In the genomic region with DNA sequence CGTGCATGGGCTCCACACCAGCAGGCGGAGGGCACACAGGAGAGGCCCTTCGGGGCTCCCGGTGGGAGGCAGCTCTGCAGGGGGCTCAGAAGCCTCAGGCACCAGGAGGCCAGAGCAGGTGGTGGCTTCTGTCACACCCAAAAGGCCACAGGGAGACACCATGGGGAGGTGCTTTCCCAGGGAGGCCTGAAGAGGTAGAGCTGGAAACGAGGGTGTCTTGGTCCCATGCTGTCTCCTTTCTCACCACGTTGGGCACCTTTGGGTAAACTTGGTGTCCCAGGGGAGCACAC, we compare ENCODE assay signal across 13 cellular contexts.
DNase-seq lines count a peak whose midpoint lies in the region; ATAC-seq and TF ChIP-seq lines count a peak whose summit lies in the region.
"Had no signal": no experiment of that assay in that cellular context is flagged by ENCODE, and none has a peak within 500 bp of the region (broad histone marks: within the 10 kb centered on the region; RNA-seq: fewer than 3 reads in every experiment).

No MANE protein-coding gene starts in this region.

- H3K9me3 Mint-ChIP-seq in neural crest cell, result no peaks in the 10 kb centered on the region
- H3K9me3 Mint-ChIP-seq in activated naive CD8-positive, alpha-beta T cell treated with anti-CD3 and anti-CD28 coated beads, Interleukin-2, amount 50 U/mL, for 24 hours, result no peaks in the 10 kb centered on the region
- H3K9me3 Mint-ChIP-seq: T-cell had no signal

- POLR2A ChIA-PET in HEK293 (lab: Yijun Ruan, JAX), result no interaction called here

- no peaks in the 10 kb centered on the region for H3K9me3 ChIP-seq in BLaER1 treated with 17β-estradiol and CSF1 and Interleukin-3, amounts not matched to agents 10 nM and 100 nM (replicated peaks in 1 of 11)
- no peaks in the 10 kb centered on the region for H3K9me3 ChIP-seq in HEK293 (ENCODE audit: control insufficient read depth, insufficient read depth, low read depth, low read length)

- H3K4me1 Mint-ChIP-seq in neural crest cell, result peaks cover 5% of the 10 kb centered on the region
- no peaks in the 10 kb centered on the region for H3K4me1 Mint-ChIP-seq in activated naive CD8-positive, alpha-beta T cell treated with anti-CD3 and anti-CD28 coated beads, Interleukin-2, amount 50 U/mL, for 24 hours
- H3K4me1 Mint-ChIP-seq: T-cell had no signal

- H3K27ac Mint-ChIP-seq in neural crest cell (ENCODE audit: unreplicated experiment), result peak overlapping the region; percentile 68
- H3K27ac Mint-ChIP-seq in activated naive CD8-positive, alpha-beta T cell treated with anti-CD3 and anti-CD28 coated beads, Interleukin-2, amount 50 U/mL, for 24 hours, result no peak overlapping the region
- H3K27ac Mint-ChIP-seq: T-cell had no signal

- peaks cover 11% of the 10 kb centered on the region for H3K27me3 Mint-ChIP-seq in neural crest cell (ENCODE audit: low read depth)
- H3K27me3 Mint-ChIP-seq in activated naive CD8-positive, alpha-beta T cell treated with anti-CD3 and anti-CD28 coated beads, Interleukin-2, amount 50 U/mL, for 24 hours, result peaks cover 11% of the 10 kb centered on the region

- peak; percentile 26 for DNase-seq in NCI-H345 treated with DMSO at 0.1 percent for 48 hours (lab: John Stamatoyannopoulos, UW; ENCODE audit: unreplicated experiment)
- DNase-seq in neural crest cell (ENCODE audit: low read depth, low spot score), result no peak
- no peak for DNase-seq in germinal center (ENCODE audit: low spot score)
- no peak for DNase-seq in stimulated activated CD4-positive, alpha-beta T cell treated with anti-CD3 and anti-CD28 coated beads, Interleukin-4, amount 100 ng/mL, for 4 hours
- no peak for DNase-seq in activated naive CD8-positive, alpha-beta T cell treated with anti-CD3 and anti-CD28 coated beads, Interleukin-2, amount 50 U/mL, for 24 hours
- DNase-seq: IMR-90, NCI-H1417 treated with DMSO at 0.1 percent for 48 hours, SHP77 treated with DMSO at 0.1 percent for 48 hours, T-cell had no signal

- ATAC-seq in GM18873 (IDR thresholded peaks at IDR 0.05; ENCODE audit: low FRiP score, unreplicated experiment), result no peak
- no peak for ATAC-seq in activated naive CD8-positive, alpha-beta T cell treated with anti-CD3 and anti-CD28 coated beads, Interleukin-2, amount 50 U/mL, for 24 hours
- ATAC-seq: SK-N-SH treated with all-trans-retinoic acid at 6 μM for 48 hours, T-cell had no signal

- H3K4me3 ChIP-seq in BLaER1 treated with 17β-estradiol and CSF1 and Interleukin-3, amounts not matched to agents 10 nM and 100 nM, result no peak overlapping the region
- no peak overlapping the region for H3K4me3 ChIP-seq in HEK293 (ENCODE audit: low read depth, low read length)

- CTCF ChIA-PET in HEK293 (lab: Yijun Ruan, JAX), result interaction anchor here (1.1 kb wide), 1 partner anchor 242 kb away, joined by 4 read pairs; no protein-coding TSS in a partner anchor

- no peaks in the 10 kb centered on the region for H3K36me3 Mint-ChIP-seq in neural crest cell (ENCODE audit: low read depth)
- H3K36me3 Mint-ChIP-seq in activated naive CD8-positive, alpha-beta T cell treated with anti-CD3 and anti-CD28 coated beads, Interleukin-2, amount 50 U/mL, for 24 hours (ENCODE audit: low read depth), result no peaks in the 10 kb centered on the region
- H3K36me3 Mint-ChIP-seq: T-cell had no signal

- no peak overlapping the region for H3K4me3 Mint-ChIP-seq in neural crest cell
- no peak overlapping the region for H3K4me3 Mint-ChIP-seq in activated naive CD8-positive, alpha-beta T cell treated with anti-CD3 and anti-CD28 coated beads, Interleukin-2, amount 50 U/mL, for 24 hours
- H3K4me3 Mint-ChIP-seq: T-cell had no signal

- no peak overlapping the region for H3K9ac ChIP-seq in BLaER1 treated with 17β-estradiol and CSF1 and Interleukin-3, amounts not matched to agents 10 nM and 100 nM

- no peaks in the 10 kb centered on the region for H3K27me3 ChIP-seq in BLaER1 treated with 17β-estradiol and CSF1 and Interleukin-3, amounts not matched to agents 10 nM and 100 nM

- H3K36me3 ChIP-seq in BLaER1 treated with 17β-estradiol and CSF1 and Interleukin-3, amounts not matched to agents 10 nM and 100 nM, result no peaks in the 10 kb centered on the region
- H3K36me3 ChIP-seq in HEK293 (ENCODE audit: control insufficient read depth in 2 of 2, insufficient read depth in 1 of 2, low read length in 2 of 2), result no peaks in the 10 kb centered on the region

- peak overlapping the region in 6 of 11 experiments; percentile 22 to 43 (median 30); a peak in 6 of 22 replicates for H3K4me2 ChIP-seq in BLaER1 treated with 17β-estradiol and CSF1 and Interleukin-3, amounts not matched to agents 10 nM and 100 nM

- peaks cover 0 to 3% (median 0%) of the 10 kb centered on the region in 11 experiments; a peak in 1 of 22 replicates for H4K20me1 ChIP-seq in BLaER1 treated with 17β-estradiol and CSF1 and Interleukin-3, amounts not matched to agents 10 nM and 100 nM

- H3K4me1 ChIP-seq in BLaER1 treated with 17β-estradiol and CSF1 and Interleukin-3, amounts not matched to agents 10 nM and 100 nM, result peaks cover 0 to 10% (median 4%) of the 10 kb centered on the region in 10 experiments; a peak in 9 of 20 replicates
- H3K4me1 ChIP-seq in HEK293 (ENCODE audit: control insufficient read depth, insufficient read depth, low read length), result no peaks in the 10 kb centered on the region

- TF ChIP-seq CTCF in HEK293 (tag by site-specific recombination; IDR thresholded peaks at IDR 0.05) (no peak), neural crest cell (conservative IDR thresholded peaks at IDR 0.05) (no peak)

- H3K27ac ChIP-seq in BLaER1 treated with 17β-estradiol and CSF1 and Interleukin-3, amounts not matched to agents 10 nM and 100 nM, result no peak overlapping the region
- no peak overlapping the region for H3K27ac ChIP-seq in HEK293 (ENCODE audit: extremely low read depth, low read depth, low read length)

TF ChIP-seq in HEK293, 187 proteins besides CTCF, POLR2A, EP300 and RAD21:
- TF ChIP-seq SCRT1 (tag by site-specific recombination; IDR thresholded peaks at IDR 0.05; ENCODE audit: borderline replicate concordance), result no peak
- TF ChIP-seq GLIS1 (tag by site-specific recombination; IDR thresholded peaks at IDR 0.05), result peak; percentile 97
- no peak for TF ChIP-seq ZNF10 (tag by site-specific recombination; IDR thresholded peaks at IDR 0.05)
- no peak for TF ChIP-seq ZBTB21 (tag by site-specific recombination; IDR thresholded peaks at IDR 0.05)
- TF ChIP-seq ZIC2 (tag by site-specific recombination; IDR thresholded peaks at IDR 0.05), result peak; percentile 87
TF ChIP-seq in HEK293: peak in this region for 2.
